Comparison of ENCODE assay signal across 8 cellular contexts in the genomic region with DNA sequence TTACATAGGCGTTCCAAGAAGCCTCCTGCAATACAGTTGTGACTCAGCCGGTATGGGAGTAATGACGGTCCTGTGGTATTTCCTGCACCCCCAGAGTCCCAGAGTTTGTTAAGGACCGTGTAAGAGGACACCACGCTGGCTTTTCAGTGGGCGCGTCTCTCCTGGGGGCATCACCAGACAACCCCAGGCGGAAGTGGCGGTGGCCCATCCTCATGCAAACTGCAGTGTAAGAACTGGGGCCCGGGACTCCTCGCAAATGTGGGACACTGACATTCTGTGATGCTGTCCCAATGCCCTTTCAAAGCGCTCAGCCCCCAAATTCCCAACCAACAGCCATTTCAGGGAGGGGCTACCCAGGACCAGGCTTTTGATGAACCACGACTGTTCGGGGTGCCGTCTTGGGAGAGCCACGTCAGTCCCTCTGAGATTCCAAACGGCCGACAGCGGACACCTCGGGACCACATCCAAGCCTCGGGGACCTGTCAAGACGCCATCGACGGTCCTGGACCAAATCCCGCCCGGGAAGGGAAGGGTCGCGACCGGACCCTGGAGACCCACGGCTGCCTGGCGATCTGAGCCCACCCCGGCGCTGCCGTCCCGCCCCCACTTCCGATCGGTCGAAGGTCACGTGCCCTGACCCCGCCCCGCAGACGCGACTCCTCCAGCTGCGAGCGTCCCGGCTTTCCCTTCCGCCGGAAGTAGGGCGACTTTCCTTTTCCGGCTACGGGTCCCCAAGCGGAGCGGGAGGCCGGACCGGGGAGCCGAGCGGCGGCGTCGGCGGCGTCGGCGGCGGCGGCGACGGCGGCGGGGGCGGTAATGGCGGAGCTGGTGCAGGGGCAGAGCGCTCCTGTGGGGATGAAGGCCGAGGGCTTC. TPM values are rescaled to one million over a fixed set of nuclear protein-coding genes. Genes with fewer than 3 reads are reported as not detected.
A peak's percentile ranks its signal among the peaks of the same experiment; 100 is the strongest.
DNase-seq lines count a peak whose midpoint lies in the region; ATAC-seq and TF ChIP-seq lines count a peak whose summit lies in the region.

A gene with protein sequence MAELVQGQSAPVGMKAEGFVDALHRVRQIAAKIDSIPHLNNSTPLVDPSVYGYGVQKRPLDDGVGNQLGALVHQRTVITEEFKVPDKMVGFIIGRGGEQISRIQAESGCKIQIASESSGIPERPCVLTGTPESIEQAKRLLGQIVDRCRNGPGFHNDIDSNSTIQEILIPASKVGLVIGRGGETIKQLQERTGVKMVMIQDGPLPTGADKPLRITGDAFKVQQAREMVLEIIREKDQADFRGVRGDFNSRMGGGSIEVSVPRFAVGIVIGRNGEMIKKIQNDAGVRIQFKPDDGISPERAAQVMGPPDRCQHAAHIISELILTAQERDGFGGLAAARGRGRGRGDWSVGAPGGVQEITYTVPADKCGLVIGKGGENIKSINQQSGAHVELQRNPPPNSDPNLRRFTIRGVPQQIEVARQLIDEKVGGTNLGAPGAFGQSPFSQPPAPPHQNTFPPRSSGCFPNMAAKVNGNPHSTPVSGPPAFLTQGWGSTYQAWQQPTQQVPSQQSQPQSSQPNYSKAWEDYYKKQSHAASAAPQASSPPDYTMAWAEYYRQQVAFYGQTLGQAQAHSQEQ (plus strand): TSS at position 713 of the 873 bp plus-strand sequence. CDS start 104 bp downstream, at position 817.

- BruUV-seq in Calu3 (replicated peaks; lab: Mats Ljungman, UMichigan), result TSS peak; percentile 95
- BruUV-seq in IMR-90 (replicated peaks; lab: Mats Ljungman, UMichigan), result TSS peak; percentile 91
- BruUV-seq in OCI-LY7 (replicated peaks; lab: Mats Ljungman, UMichigan), result TSS peak; percentile 96

- H2BK5ac ChIP-seq in IMR-90 (ENCODE audit: low read depth, low read length, poor library complexity, severe bottlenecking), result peak within 1 kb of the TSS; percentile 89

- peak within 1 kb of the TSS; percentile 66 for H3K27ac Mint-ChIP-seq in Calu3 (ENCODE audit: unreplicated experiment)

- 0% methylated on average over 41 of the region's 74 CpGs; no CpG with 5 or more reads in 1 of the 2 experiments for WGBS in IMR-90 (ENCODE audit: extremely low coverage in 2 of 2, insufficient read length in 1 of 2), 2 experiments

- H4K20me1 ChIP-seq in IMR-90 (ENCODE audit: insufficient read depth, low read length) (peaks cover 29% of the 10 kb centered on the region), OCI-LY7 (ENCODE audit: insufficient read depth, low read length) (peaks cover 15% of the 10 kb centered on the region; the same call in 1 of the 2 replicates)

- peaks cover 2% of the 10 kb centered on the region for H3K4me1 ChIP-seq in IMR-90 (ENCODE audit: control insufficient read depth, insufficient read depth, low read length)
- H3K4me1 ChIP-seq in OCI-LY7 (ENCODE audit: insufficient read depth, low read length, poor library complexity, severe bottlenecking), result peaks cover 22% of the 10 kb centered on the region

- H3K9me3 ChIP-seq in IMR-90 (ENCODE audit: control insufficient read depth, insufficient read depth, low read length) (no peaks in the 10 kb centered on the region), OCI-LY7 (ENCODE audit: low read length) (no peaks in the 10 kb centered on the region)

- peak within 1 kb of the TSS; percentile 85 for H3K9ac ChIP-seq in IMR-90 (ENCODE audit: low read depth, low read length)

- H3K36me3 ChIP-seq in IMR-90 (ENCODE audit: control insufficient read depth, insufficient read depth, low read length), result peaks cover 6% of the 10 kb centered on the region
- H3K36me3 ChIP-seq in OCI-LY7 (ENCODE audit: insufficient read depth, low read length), result peaks cover 19% of the 10 kb centered on the region; the same call in 1 of the 2 replicates

- CTCF ChIA-PET in Calu3 (lab: Charles Lee) (interaction anchor here (0.6 to 0.7 kb wide), 4 partner anchors 15 to 473 kb away, joined by 3 to 5 read pairs (median 4); no protein-coding TSS in a partner anchor), IMR-90 (lab: Yijun Ruan, JAX) (no interaction called here), OCI-LY7 (lab: Charles Lee; ENCODE audit: unreplicated experiment) (interaction anchor here (0.6 kb wide), 1 partner anchor 313 kb away, joined by 24 read pairs; no protein-coding TSS in a partner anchor)

- peak within 1 kb of the TSS; percentile 33; the same call in 1 of the 3 replicates for H2BK15ac ChIP-seq in IMR-90 (ENCODE audit: low read depth, low read length)

- peak within 1 kb of the TSS; percentile 98 for H2AK9ac ChIP-seq in IMR-90 (replicated peaks; ENCODE audit: low read depth, low read length, poor library complexity)

- H4K5ac ChIP-seq in IMR-90 (ENCODE audit: low read depth, low read length), result peak within 1 kb of the TSS; percentile 96

- H3K27me3 ChIP-seq in IMR-90 (ENCODE audit: control insufficient read depth, insufficient read depth, low read length), result no peaks in the 10 kb centered on the region

- ATAC-seq in GM21515 (IDR thresholded peaks at IDR 0.05; ENCODE audit: unreplicated experiment) (peak; percentile 74), IMR-90 (ENCODE audit: low read depth) (peak; percentile 92)

- H3K9me1 ChIP-seq in IMR-90 (ENCODE audit: insufficient read depth, low read length), result peaks cover 3% of the 10 kb centered on the region; the same call in 1 of the 2 replicates

- no peaks in the 10 kb centered on the region for H3K9me3 Mint-ChIP-seq in Calu3 (ENCODE audit: low read depth, unreplicated experiment)

- peak within 1 kb of the TSS; percentile 93 to 99 for H4K8ac ChIP-seq in IMR-90 (ENCODE audit: low read depth in 2 of 2, low read length in 2 of 2)

- H3K36me3 Mint-ChIP-seq in Calu3 (ENCODE audit: insufficient read depth, unreplicated experiment), result peaks cover 28% of the 10 kb centered on the region

- H3K27ac ChIP-seq in IMR-90 (ENCODE audit: insufficient read depth, low read length) (peak within 1 kb of the TSS; percentile 89), OCI-LY7 (ENCODE audit: low read depth, low read length, poor library complexity, severe bottlenecking) (peak within 1 kb of the TSS; percentile 31)

- peak within 1 kb of the TSS; percentile 86 for H3K56ac ChIP-seq in IMR-90 (ENCODE audit: extremely low read depth, insufficient read depth, low read length)

- H3K4me3 ChIP-seq in IMR-90 (ENCODE audit: insufficient read depth, low read depth, low read length), result peak within 1 kb of the TSS; percentile 86
- H3K4me3 ChIP-seq in OCI-LY7 (ENCODE audit: low read depth, low read length, poor library complexity, severe bottlenecking), result peak within 1 kb of the TSS; percentile 96
- H3K4me3 ChIP-seq in epithelial cell of esophagus (ENCODE audit: low read length), result peak within 1 kb of the TSS; percentile 86

- H3K4me3 Mint-ChIP-seq in Calu3 (ENCODE audit: low read depth, unreplicated experiment), result peak within 1 kb of the TSS; percentile 76

- H3K79me2 ChIP-seq in OCI-LY7 (ENCODE audit: insufficient read depth, low read depth, low read length), result peaks cover 41% of the 10 kb centered on the region

- TF ChIP-seq RAD21 in IMR-90 (IDR thresholded peaks at IDR 0.05; ENCODE audit: low read length), result no peak

- DNase-seq in Calu3, result peak; percentile 88
- peak; percentile 87 for DNase-seq in IMR-90
- DNase-seq in OCI-LY7 (ENCODE audit: low spot score), result peak; percentile 92
- DNase-seq in activated T-cell treated with anti-CD3 and anti-CD28 coated beads for 24 hours (ENCODE audit: low read depth), result peak; percentile 92
- peak; percentile 92 for DNase-seq in epithelial cell of esophagus (ENCODE audit: low read depth)
- DNase-seq in mucosa of gallbladder (ENCODE audit: low spot score), result peak; percentile 93
- DNase-seq in stimulated activated CD8-positive, alpha-beta memory T cell treated with anti-CD3 and anti-CD28 coated beads, Interleukin-4, amount 100 ng/mL, for 24 hours (ENCODE audit: low read depth), result peak; percentile 88

- TF ChIP-seq POLR2A in IMR-90 (IDR thresholded peaks at IDR 0.05; ENCODE audit: low read depth, low read length), result peak; percentile 88

- in situ Hi-C loops in IMR-90 (cut with MboI; ENCODE audit: low sequenced_read_pairs), result no loop called here

- peak within 1 kb of the TSS; percentile 69; the same call in 1 of the 2 replicates for H2BK120ac ChIP-seq in IMR-90 (ENCODE audit: low read depth, low read length)

- peak within 1 kb of the TSS; percentile 98 for H3K4me2 ChIP-seq in IMR-90 (ENCODE audit: low read depth, low read length)
- H3K4me2 ChIP-seq in OCI-LY7 (ENCODE audit: low read length), result peak within 1 kb of the TSS; percentile 98

- no peaks in the 10 kb centered on the region for H3K27me3 Mint-ChIP-seq in Calu3 (ENCODE audit: unreplicated experiment)

- no peaks in the 10 kb centered on the region for H3K9me2 ChIP-seq in OCI-LY7 (ENCODE audit: insufficient read depth, low read length)

- peak within 1 kb of the TSS; percentile 98 for H3K14ac ChIP-seq in IMR-90 (replicated peaks; ENCODE audit: low read depth, low read length)

- peak within 1 kb of the TSS; percentile 87 for H2AK5ac ChIP-seq in IMR-90 (ENCODE audit: low read depth, low read length)

- H2BK20ac ChIP-seq in IMR-90 (ENCODE audit: low read depth, low read length), result no peak within 1 kb of the TSS

- intact Hi-C loops in Calu3 (cut with micrococcal nuclease; ENCODE audit: unreplicated experiment) (no loop called here), IMR-90 (cut with micrococcal nuclease) (no loop called here), OCI-LY7 (cut with micrococcal nuclease; ENCODE audit: unreplicated experiment) (no loop called here)

- peaks cover 11% of the 10 kb centered on the region for H3K4me1 Mint-ChIP-seq in Calu3 (ENCODE audit: low read depth, unreplicated experiment)

- H3K4ac ChIP-seq in IMR-90 (ENCODE audit: low read depth, low read length), result peak within 1 kb of the TSS; percentile 99

- dilution Hi-C loops in IMR-90 (cut with HindIII; ENCODE audit: low sequenced_read_pairs, unreplicated experiment), result no loop called here

- H3K79me1 ChIP-seq in IMR-90 (ENCODE audit: low read depth in 1 of 2, low read length in 2 of 2), result peaks cover 21 to 47% of the 10 kb centered on the region in 2 experiments

- peak within 1 kb of the TSS; percentile 97 for H3K23ac ChIP-seq in IMR-90 (ENCODE audit: low read depth, low read length)

- POLR2A ChIA-PET in IMR-90 (lab: Charles Lee; ENCODE audit: unreplicated experiment), result interaction anchor here (0.5 to 0.7 kb wide), 2 partner anchors 58 to 103 kb away, joined by 3 to 11 read pairs; no protein-coding TSS in a partner anchor
- POLR2A ChIA-PET in OCI-LY7 (lab: Charles Lee), result interaction anchor here (0.7 kb wide), 1 partner anchor 222 kb away, joined by 3 read pairs; no protein-coding TSS in a partner anchor

- H2AFZ ChIP-seq in IMR-90 (replicated peaks; ENCODE audit: low read length, poor library complexity), result peak within 1 kb of the TSS; percentile 97
- H2AFZ ChIP-seq in OCI-LY7 (ENCODE audit: low read length), result peak within 1 kb of the TSS; percentile 86

- H3K18ac ChIP-seq in IMR-90 (ENCODE audit: low read depth, low read length), result peak within 1 kb of the TSS; percentile 94

- no peak for TF ChIP-seq CTCF in Calu3 (IDR thresholded peaks at IDR 0.05; ENCODE audit: unreplicated experiment)
- TF ChIP-seq CTCF in IMR-90 (conservative IDR thresholded peaks at IDR 0.05; ENCODE audit: low read depth, low read length), result no peak
- TF ChIP-seq CTCF in OCI-LY7 (conservative IDR thresholded peaks at IDR 0.05; ENCODE audit: low read length), result no peak
- no peak for TF ChIP-seq CTCF in epithelial cell of esophagus (IDR thresholded peaks at IDR 0.05; ENCODE audit: insufficient read depth, low read depth, low read length, missing control alignments)

- H4K91ac ChIP-seq in IMR-90 (ENCODE audit: insufficient read depth, low read depth, low read length), result peak within 1 kb of the TSS; percentile 91

RNA-seq across cellular contexts. Expression of the gene that starts here (rescaled TPM):
- total RNA-seq in Calu3 (2022), result 46.7 and 51.0 TPM in 2 replicates
- 32.3 and 41.9 TPM in 2 replicates for total RNA-seq in IMR-90 (2012; rRNA removed)
- 44.4 and 50.1 TPM in 2 replicates for polyA plus RNA-seq in IMR-90 (2012; rRNA removed)
- 15.5 and 26.8 TPM in 2 replicates for polyA plus RNA-seq in IMR-90 (2012; cell fraction: cytosol; rRNA removed)
- 41.3 and 67.9 TPM in 2 replicates for polyA plus RNA-seq in IMR-90 (2012; cell fraction: nucleus; rRNA removed; ENCODE audit: low replicate concordance)
- total RNA-seq in OCI-LY7 (2014; rRNA removed; shearing (Covaris generic)), result 62.5 and 78.3 TPM in 2 replicates
- total RNA-seq in OCI-LY7 (2022), result 53.2 and 62.3 TPM in 2 replicates
- 51.8 TPM for total RNA-seq in mucosa of gallbladder

Comparison
In these comparisons a context has a peak if more than half of its experiments do, and no peak if none do; other contexts are left out.
1. Peak in every context shown above with its lines: DNase-seq, ATAC-seq, H3K4me3 ChIP-seq and H3K27ac ChIP-seq.